ENCODE assay signal across 8 cellular contexts in genomic region chr9:92294297-92294676, GRCh38. TPM values are rescaled to one million over a fixed set of nuclear protein-coding genes. Genes with fewer than 3 reads are reported as not detected.
DNase-seq lines count a peak whose midpoint lies in the region; ATAC-seq and FAIRE-seq lines count a peak whose summit lies in the region.

No MANE protein-coding gene starts in this region.

- 6 to 16% (median 8%) methylated on average over 13 of the region's 13 CpGs for WGBS in small intestine, 3 donors

- H3K4me1 ChIP-seq in iPS-18a (ENCODE audit: control insufficient read depth, low read depth, low read length) = no peaks in the 10 kb centered on the region
- H3K4me1 ChIP-seq in small intestine (ENCODE audit: control insufficient read depth in 2 of 2, insufficient read depth in 1 of 2, low read depth in 1 of 2, low read length in 1 of 2) = peaks cover 0 to 6% of the 10 kb centered on the region in 2 donors

- no peaks in the 10 kb centered on the region for H3K9me3 Mint-ChIP-seq in activated naive CD8-positive, alpha-beta T cell treated with anti-CD3 and anti-CD28 coated beads, Interleukin-2, amount 10 ng/mL, durations not matched to agents 7 days and 5 days

- peak overlapping the region; percentile 98 for H3K4me3 Mint-ChIP-seq in activated naive CD8-positive, alpha-beta T cell treated with anti-CD3 and anti-CD28 coated beads, Interleukin-2, amount 10 ng/mL, durations not matched to agents 7 days and 5 days

- no peaks in the 10 kb centered on the region for H3K9me3 ChIP-seq in MG63
- no peaks in the 10 kb centered on the region for H3K9me3 ChIP-seq in iPS-18a (ENCODE audit: control insufficient read depth, low read depth, low read length)
- H3K9me3 ChIP-seq in small intestine (ENCODE audit: control insufficient read depth, low read depth) = no peaks in the 10 kb centered on the region

- peak overlapping the region; percentile 96 for H3K9ac ChIP-seq in iPS-18a (ENCODE audit: low read length)

- FAIRE-seq in small intestine (lab: Jason Lieb, UNC) = no peak

- H3K36me3 ChIP-seq in MG63 = peaks cover 73% of the 10 kb centered on the region
- peaks cover 43% of the 10 kb centered on the region for H3K36me3 ChIP-seq in iPS-18a (ENCODE audit: control insufficient read depth, low read depth, low read length)
- H3K36me3 ChIP-seq in small intestine (ENCODE audit: control insufficient read depth in 2 of 2, insufficient read depth in 2 of 2, low read length in 2 of 2) = peaks cover 0 to 4% of the 10 kb centered on the region in 2 donors

- no peak for ATAC-seq in activated naive CD8-positive, alpha-beta T cell treated with anti-CD3 and anti-CD28 coated beads, Interleukin-2, amount 10 ng/mL, durations not matched to agents 7 days and 5 days (ENCODE audit: low read depth)
- ATAC-seq in HG03521 (IDR thresholded peaks at IDR 0.05; ENCODE audit: unreplicated experiment) (no peak), HG03354 (IDR thresholded peaks at IDR 0.05; ENCODE audit: poor library complexity, severe bottlenecking, unreplicated experiment) (no peak)

- DNase-seq in EH (ENCODE audit: low read depth) = peak; percentile 50
- DNase-seq in MG63 = peak; percentile 33
- peak; percentile 42 for DNase-seq in activated naive CD8-positive, alpha-beta T cell treated with anti-CD3 and anti-CD28 coated beads, Interleukin-2, amount 10 ng/mL, durations not matched to agents 7 days and 5 days
- no peak for DNase-seq in small intestine
- no peak for DNase-seq in occipital lobe (lab: John Stamatoyannopoulos, UW)

- H3K27ac ChIP-seq in iPS-18a (ENCODE audit: low read length) (peak overlapping the region; percentile 60), small intestine (ENCODE audit: low read depth in 1 of 2, low read length in 1 of 2) (peak overlapping the region; percentile 72 to 84)

- POLR2A ChIA-PET in activated naive CD8-positive, alpha-beta T cell treated with anti-CD3 and anti-CD28 coated beads, Interleukin-2, amount 10 ng/mL, durations not matched to agents 7 days and 5 days (lab: Charles Lee) = no interaction called here

- H3K27me3 ChIP-seq in MG63 = no peaks in the 10 kb centered on the region
- H3K27me3 ChIP-seq in iPS-18a (ENCODE audit: control insufficient read depth, insufficient read depth, low read length) = no peaks in the 10 kb centered on the region
- no peaks in the 10 kb centered on the region for H3K27me3 ChIP-seq in small intestine (ENCODE audit: control insufficient read depth in 2 of 2, insufficient read depth in 2 of 2, low read length in 2 of 2)

- H3K27me3 Mint-ChIP-seq in activated naive CD8-positive, alpha-beta T cell treated with anti-CD3 and anti-CD28 coated beads, Interleukin-2, amount 10 ng/mL, durations not matched to agents 7 days and 5 days = no peaks in the 10 kb centered on the region

- H3K36me3 Mint-ChIP-seq in activated naive CD8-positive, alpha-beta T cell treated with anti-CD3 and anti-CD28 coated beads, Interleukin-2, amount 10 ng/mL, durations not matched to agents 7 days and 5 days = peaks cover 28% of the 10 kb centered on the region

- peak overlapping the region; percentile 93 for H3K4me3 ChIP-seq in MG63
- H3K4me3 ChIP-seq in iPS-18a (ENCODE audit: low read length) = peak overlapping the region; percentile 96
- peak overlapping the region; percentile 10 to 83 for H3K4me3 ChIP-seq in small intestine (ENCODE audit: low read depth in 1 of 2, low read length in 2 of 2)

- peak overlapping the region; percentile 99 for H3K27ac Mint-ChIP-seq in activated naive CD8-positive, alpha-beta T cell treated with anti-CD3 and anti-CD28 coated beads, Interleukin-2, amount 10 ng/mL, durations not matched to agents 7 days and 5 days

- H3K4me1 Mint-ChIP-seq in activated naive CD8-positive, alpha-beta T cell treated with anti-CD3 and anti-CD28 coated beads, Interleukin-2, amount 10 ng/mL, durations not matched to agents 7 days and 5 days = peaks cover 49% of the 10 kb centered on the region

RNA-seq across cellular contexts. Expression of gene IARS1, which starts 0.8 kb away (rescaled TPM):
- 283 and 306 TPM in 2 replicates for total RNA-seq in MG63 (2014; rRNA removed; shearing (Covaris generic); ENCODE audit: low replicate concordance)
- total RNA-seq in activated naive CD8-positive, alpha-beta T cell treated with anti-CD3 and anti-CD28 coated beads, Interleukin-2, amount 10 ng/mL, durations not matched to agents 7 days and 5 days = 100 to 1,000 TPM; 120 to 123 TPM
- 10 to 100 TPM in 1 of 3 donors, 1 to 10 TPM in 2; 5.1 to 47.3 (median 9.5) TPM for polyA plus RNA-seq in small intestine
- 154 TPM for total RNA-seq in occipital lobe

RNA-seq across cellular contexts. Expression of gene NOL8, which starts 30.9 kb away (rescaled TPM):
- 22.3 and 31.0 TPM in 2 replicates for total RNA-seq in MG63 (2014; rRNA removed; shearing (Covaris generic); ENCODE audit: low replicate concordance)
- total RNA-seq in activated naive CD8-positive, alpha-beta T cell treated with anti-CD3 and anti-CD28 coated beads, Interleukin-2, amount 10 ng/mL, durations not matched to agents 7 days and 5 days = 10 to 100 TPM; 65.6 to 69.2 TPM
- polyA plus RNA-seq in small intestine = 10 to 100 TPM; 11.3 to 14.8 (median 11.4) TPM
- total RNA-seq in occipital lobe = 18.2 TPM

RNA-seq across cellular contexts. Expression of gene CENPP, which starts 31.5 kb away (rescaled TPM):
- 16.2 and 37.6 TPM in 2 replicates for total RNA-seq in MG63 (2014; rRNA removed; shearing (Covaris generic); ENCODE audit: low replicate concordance)
- 10 to 100 TPM; 19.6 to 20.6 TPM for total RNA-seq in activated naive CD8-positive, alpha-beta T cell treated with anti-CD3 and anti-CD28 coated beads, Interleukin-2, amount 10 ng/mL, durations not matched to agents 7 days and 5 days
- 1 to 10 TPM in 1 of 3 donors, under 1 TPM in 2; 0.22 to 3.3 (median 0.81) TPM for polyA plus RNA-seq in small intestine
- total RNA-seq in occipital lobe = 8.6 TPM

Comparison
In these comparisons a context has a peak if more than half of its experiments do, and no peak if none do; other contexts are left out.
1. DNase-seq: peak in EH (single experiment), MG63 (single experiment) and activated naive CD8-positive, alpha-beta T cell treated with anti-CD3 and anti-CD28 coated beads, Interleukin-2, amount 10 ng/mL, durations not matched to agents 7 days and 5 days (single experiment); none in small intestine (single experiment) and occipital lobe (single experiment).
2. Peak in every context shown above with its lines, with median percentiles within 50 percentile points of each other: H3K4me3 ChIP-seq.